ENCODE assay signal across 16 cellular contexts in the genomic region with DNA sequence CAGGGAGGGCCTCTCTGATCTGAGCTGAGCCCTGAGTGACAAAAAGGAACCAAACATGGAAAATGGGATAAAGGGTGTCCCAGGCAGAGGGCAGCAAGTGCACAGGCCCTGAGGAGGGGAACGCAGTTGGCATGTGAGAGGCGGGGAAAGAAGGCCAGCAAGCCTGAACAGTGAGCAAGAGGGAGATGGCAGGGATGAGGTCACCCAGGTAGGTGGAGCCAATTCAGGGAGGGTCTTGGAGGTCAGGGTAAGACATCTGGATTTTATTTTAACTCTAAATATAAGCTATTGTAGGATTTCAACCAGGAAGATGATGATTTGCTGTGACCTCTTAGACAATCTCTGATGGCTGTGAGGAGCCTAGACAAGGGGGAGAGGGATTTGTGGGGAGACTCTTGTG.
"Had no signal": no experiment of that assay in that cellular context is flagged by ENCODE, and none has a peak within 500 bp of the region (broad histone marks: within the 10 kb centered on the region; RNA-seq: fewer than 3 reads in every experiment).

No MANE protein-coding gene starts in this region.

- H3K4me1 ChIP-seq: prostate gland, right atrium auricular region, tibial nerve, uterus had no signal

- ATAC-seq: activated CD4-positive, CD25-positive, alpha-beta regulatory T cell treated with anti-CD3 and anti-CD28 coated beads, Interleukin-2, amount 50 U/mL, for 24 hours; esophagus mucosa; left lobe of liver; stimulated activated naive CD8-positive, alpha-beta T cell treated with anti-CD3 and anti-CD28 coated beads, Interleukin-15, Interleukin-2, amounts not matched to agents 100 U/mL and 50 U/mL, for 24 hours had no signal

- H3K4me3 ChIP-seq: lung, prostate gland, right atrium auricular region, tibial nerve, uterus had no signal

- H3K36me3 ChIP-seq: prostate gland, right atrium auricular region, tibial nerve, uterus had no signal

- DNase-seq: activated CD4-positive, alpha-beta T cell treated with anti-CD3 and anti-CD28 coated beads, Interleukin-2, amount 50 U/mL, for 4 hours; activated gamma-delta T cell; cerebellar nuclear complex; cortex of kidney; head of caudate nucleus; stimulated activated CD4-positive, alpha-beta T cell treated with anti-CD3 and anti-CD28 coated beads, Interleukin-2, amount 100 ng/mL, for 24 hours; stimulated activated naive CD8-positive, alpha-beta T cell treated with anti-CD3 and anti-CD28 coated beads, Interleukin-15, Interleukin-2, amounts not matched to agents 100 U/mL and 50 U/mL, for 24 hours; substantia nigra; uterus had no signal

- H3K27me3 ChIP-seq: right atrium auricular region, tibial nerve, uterus had no signal

- H3K9me3 ChIP-seq: prostate gland, right atrium auricular region, tibial nerve, uterus had no signal

- H3K27ac ChIP-seq: prostate gland, right atrium auricular region, tibial nerve, uterus had no signal
